In genomic region chr10:86292462-86293322, GRCh38 we compare ENCODE assay signal across 16 cellular contexts.
DNase-seq lines count a peak whose midpoint lies in the region; ATAC-seq and TF ChIP-seq lines count a peak whose summit lies in the region.
"Had no signal": no experiment of that assay in that cellular context is flagged by ENCODE, and none has a peak within 500 bp of the region (broad histone marks: within the 10 kb centered on the region; RNA-seq: fewer than 3 reads in every experiment).

No MANE protein-coding gene starts in this region.

- intact Hi-C loops in upper lobe of right lung (cut with DNase I) = no loop called here

- no peak for TF ChIP-seq CTCF in upper lobe of right lung (IDR thresholded peaks at IDR 0.05)

- H3K4me1 ChIP-seq in upper lobe of right lung = no peaks in the 10 kb centered on the region
- H3K4me1 ChIP-seq: heart right ventricle, upper lobe of left lung had no signal

- H3K27me3 ChIP-seq in upper lobe of right lung = no peaks in the 10 kb centered on the region
- H3K27me3 ChIP-seq: upper lobe of left lung had no signal

- H3K4me3 ChIP-seq in upper lobe of right lung = no peak overlapping the region
- H3K4me3 ChIP-seq: heart right ventricle, upper lobe of left lung had no signal

- ATAC-seq in upper lobe of right lung (peak; percentile 12), HG03342 (IDR thresholded peaks at IDR 0.05; ENCODE audit: unreplicated experiment) (no peak), HG03108 (IDR thresholded peaks at IDR 0.05; ENCODE audit: unreplicated experiment) (no peak)
- ATAC-seq: activated naive CD8-positive, alpha-beta T cell treated with anti-CD3 and anti-CD28 coated beads, Interleukin-2, amount 50 U/mL, for 24 hours; Right ventricle myocardium inferior; stimulated activated naive B cell treated with anti-CD40 and anti-IgM and Interleukin-4, amounts not matched to agents 10 μg/mL and 1 μg/mL and 100 μg/mL, for 72 hours had no signal

- H3K36me3 ChIP-seq in upper lobe of right lung = no peaks in the 10 kb centered on the region
- H3K36me3 ChIP-seq: heart right ventricle, upper lobe of left lung had no signal

- H3K27ac ChIP-seq in angular gyrus (ENCODE audit: low read depth, low read length) (peak overlapping the region; percentile 24), upper lobe of right lung (no peak overlapping the region)
- H3K27ac ChIP-seq: heart right ventricle, upper lobe of left lung had no signal

- H3K9me3 ChIP-seq in upper lobe of right lung = no peaks in the 10 kb centered on the region
- H3K9me3 ChIP-seq: heart right ventricle, upper lobe of left lung had no signal

- DNase-seq in activated effector memory CD4-positive, alpha-beta T cell treated with anti-CD3 and anti-CD28 coated beads, Interleukin-2, amount 50 U/mL, for 16 hours = peak; percentile 33
- no peak for DNase-seq in activated effector memory CD4-positive, alpha-beta T cell treated with Interleukin-2 at 50 U/mL for 16 hours
- peak; percentile 73 for DNase-seq in medulla oblongata (ENCODE audit: extremely low spot score)
- peak; percentile 46 for DNase-seq in upper lobe of right lung
- no peak for DNase-seq in T-helper 9 cell
- DNase-seq: activated CD4-positive, alpha-beta T cell treated with anti-CD3 and anti-CD28 coated beads, Interleukin-2, amount 50 U/mL, for 4 hours; activated naive CD8-positive, alpha-beta T cell treated with anti-CD3 and anti-CD28 coated beads, Interleukin-2, amount 50 U/mL, for 24 hours; CD4-positive, alpha-beta memory T cell; NCI-H1694; stimulated activated naive B cell treated with anti-CD40 and anti-IgM and Interleukin-4, amounts not matched to agents 10 μg/mL and 1 μg/mL and 100 μg/mL, for 72 hours had no signal

Comparison
In these comparisons a context has a peak if more than half of its experiments do, and no peak if none do; other contexts are left out.
1. DNase-seq: peak in activated effector memory CD4-positive, alpha-beta T cell treated with anti-CD3 and anti-CD28 coated beads, Interleukin-2, amount 50 U/mL, for 16 hours (single experiment), medulla oblongata (single experiment) and upper lobe of right lung (single experiment); none in activated effector memory CD4-positive, alpha-beta T cell treated with Interleukin-2 at 50 U/mL for 16 hours (single experiment) and T-helper 9 cell (single experiment).